8 cellular contexts compared by ENCODE assay signal in the genomic region with DNA sequence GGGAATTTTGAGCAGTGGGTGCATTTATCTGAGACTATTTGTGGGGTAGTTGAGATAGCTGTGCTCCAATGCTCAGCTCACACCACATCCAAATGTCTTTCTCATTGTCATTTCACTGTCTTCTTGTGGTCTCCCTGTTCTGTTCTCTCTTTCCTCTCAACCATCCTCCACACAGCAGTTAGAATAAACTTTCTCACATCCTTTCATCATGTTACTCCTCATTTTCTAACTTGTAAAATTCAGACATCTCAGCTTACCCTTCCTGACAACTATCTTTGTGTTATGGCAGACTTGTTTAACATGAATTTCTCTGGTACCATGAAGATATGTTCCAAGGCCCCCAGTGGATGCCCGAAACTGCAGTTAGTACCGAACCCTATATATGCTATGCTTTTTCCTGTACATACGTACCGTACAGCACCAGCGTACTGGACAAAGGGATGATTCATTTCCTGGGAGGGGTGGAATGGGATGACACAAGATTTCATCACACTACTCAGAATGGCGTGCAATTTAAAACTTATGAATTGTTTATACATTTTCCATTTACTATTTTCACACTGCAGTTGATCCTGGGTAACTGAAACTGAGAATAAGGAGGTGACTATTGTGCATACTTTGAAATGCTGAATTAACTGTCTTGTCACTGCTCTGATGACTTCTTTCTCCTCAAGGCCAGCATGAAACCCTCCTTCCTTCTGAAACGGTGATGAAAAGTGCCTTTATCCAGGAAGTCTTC.
A peak's percentile ranks its signal among the peaks of the same experiment; 100 is the strongest.
DNase-seq lines count a peak whose midpoint lies in the region; ATAC-seq, FAIRE-seq and TF ChIP-seq lines count a peak whose summit lies in the region.

No MANE protein-coding gene starts in this region.

- no peaks in the 10 kb centered on the region for H3K9me3 Mint-ChIP-seq in stimulated activated memory B cell treated with anti-CD40 and anti-IgM and Interleukin-4, amounts not matched to agents 10 μg/mL and 1 μg/mL and 100 μg/mL, for 72 hours

- H3K4me1 Mint-ChIP-seq in stimulated activated memory B cell treated with anti-CD40 and anti-IgM and Interleukin-4, amounts not matched to agents 10 μg/mL and 1 μg/mL and 100 μg/mL, for 72 hours, result peaks cover 27% of the 10 kb centered on the region

- WGBS in mammary epithelial cell (ENCODE audit: low coverage, missing lambda C conversion rate), result 8% methylated on average over 7 of the region's 7 CpGs
- 85% methylated on average over 7 of the region's 7 CpGs for WGBS in thyroid gland, 2 donors

- H3K4me3 ChIP-seq in HL-60 (replicated peaks; ENCODE audit: insufficient read depth, low read length), result no peak overlapping the region
- H3K4me3 ChIP-seq in SJSA1, result no peak overlapping the region
- no peak overlapping the region for H3K4me3 ChIP-seq in mammary epithelial cell (replicated peaks in 1 of 3; ENCODE audit: insufficient read depth in 1 of 3, low read depth in 2 of 3, low read length in 3 of 3)
- no peak overlapping the region for H3K4me3 ChIP-seq in thyroid gland (replicated peaks in 1 of 3)

- H3K27me3 ChIP-seq in HL-60 (ENCODE audit: insufficient read depth, poor library complexity, severe bottlenecking) (no peaks in the 10 kb centered on the region), SJSA1 (replicated peaks) (no peaks in the 10 kb centered on the region), mammary epithelial cell (ENCODE audit: insufficient read depth, low read length) (no peaks in the 10 kb centered on the region), thyroid gland (no peaks in the 10 kb centered on the region)

- TF ChIP-seq POLR2A in thyroid gland (IDR thresholded peaks at IDR 0.05), result no peak

- dilution Hi-C loops in mammary epithelial cell (cut with HindIII; ENCODE audit: low sequenced_read_pairs), result no loop called here

- no peak for FAIRE-seq in frontal cortex (lab: Jason Lieb, UNC)

- BruUV-seq in mammary epithelial cell (replicated peaks; lab: Mats Ljungman, UMichigan), result TSS peak; percentile 73

- H3K27ac ChIP-seq in HL-60 (replicated peaks) (peak overlapping the region; percentile 23; the same call in 1 of the 2 replicates), SJSA1 (peak overlapping the region; percentile 99), mammary epithelial cell (ENCODE audit: insufficient read depth, low read depth, low read length) (peak overlapping the region; percentile 100), thyroid gland (no peak overlapping the region)

- H3K4me3 Mint-ChIP-seq in stimulated activated memory B cell treated with anti-CD40 and anti-IgM and Interleukin-4, amounts not matched to agents 10 μg/mL and 1 μg/mL and 100 μg/mL, for 72 hours, result no peak overlapping the region

- H3K36me3 ChIP-seq in SJSA1, result no peaks in the 10 kb centered on the region
- no peaks in the 10 kb centered on the region for H3K36me3 ChIP-seq in mammary epithelial cell (ENCODE audit: insufficient read depth, low read length)
- H3K36me3 ChIP-seq in thyroid gland, result no peaks in the 10 kb centered on the region

- H3K9ac ChIP-seq in mammary epithelial cell (ENCODE audit: insufficient read depth, low read length), result peak overlapping the region; percentile 83

- peak overlapping the region; percentile 61 for H3K4me2 ChIP-seq in mammary epithelial cell (ENCODE audit: insufficient read depth, low read depth, low read length)

- H3K27ac Mint-ChIP-seq in stimulated activated memory B cell treated with anti-CD40 and anti-IgM and Interleukin-4, amounts not matched to agents 10 μg/mL and 1 μg/mL and 100 μg/mL, for 72 hours, result no peak overlapping the region

- H3K36me3 Mint-ChIP-seq in stimulated activated memory B cell treated with anti-CD40 and anti-IgM and Interleukin-4, amounts not matched to agents 10 μg/mL and 1 μg/mL and 100 μg/mL, for 72 hours, result peaks cover 12% of the 10 kb centered on the region

- DNase-seq in HL-60 (ENCODE audit: low read depth in 1 of 2, low spot score in 1 of 2) (peak; percentile 38 to 40), SJSA1 (ENCODE audit: low read depth in 1 of 2, low spot score in 2 of 2) (peak; percentile 71 to 91), mammary epithelial cell (peak; percentile 92), DMS79 treated with DMSO at 0.1 percent for 48 hours (lab: John Stamatoyannopoulos, UW) (no peak), frontal cortex (ENCODE audit: low spot score in 2 of 2) (no peak), thyroid gland (no peak)
- peak; percentile 11 for DNase-seq in stimulated activated CD4-positive, alpha-beta T cell treated with anti-CD3 and anti-CD28 coated beads, Interleukin-2, amount 100 ng/mL, for 4 hours (ENCODE audit: low read depth)

- H3K27me3 Mint-ChIP-seq in stimulated activated memory B cell treated with anti-CD40 and anti-IgM and Interleukin-4, amounts not matched to agents 10 μg/mL and 1 μg/mL and 100 μg/mL, for 72 hours, result no peaks in the 10 kb centered on the region

- intact Hi-C loops in mammary epithelial cell (cut with micrococcal nuclease) (loop anchor here (1.0 to 5.0 kb wide), 7 partner anchors 13 to 383 kb away; partner anchors contain the start of gene SLC38A1), thyroid gland (cut with DNase I) (no loop called here)

- no peaks in the 10 kb centered on the region for H4K20me1 ChIP-seq in mammary epithelial cell (ENCODE audit: insufficient read depth, low read length)

- H3K9me3 ChIP-seq in SJSA1 (replicated peaks) (peaks cover 3% of the 10 kb centered on the region; the same call in 1 of the 2 replicates), mammary epithelial cell (replicated peaks; ENCODE audit: insufficient read depth, low read length) (peaks cover 3% of the 10 kb centered on the region), thyroid gland (no peaks in the 10 kb centered on the region)

- no peak for ATAC-seq in stimulated activated memory B cell treated with anti-CD40 and anti-IgM and Interleukin-4, amounts not matched to agents 10 μg/mL and 1 μg/mL and 100 μg/mL, for 72 hours

- no peak for TF ChIP-seq CTCF in HL-60 (IDR thresholded peaks at IDR 0.05; ENCODE audit: insufficient read depth, low read length)
- no peak for TF ChIP-seq CTCF in mammary epithelial cell (conservative IDR thresholded peaks at IDR 0.05 in 1 of 2, IDR thresholded peaks at IDR 0.05 in 1 of 2; ENCODE audit: extremely low read depth in 1 of 2, insufficient read depth in 1 of 2, low read depth in 1 of 2, low read length in 2 of 2)
- TF ChIP-seq CTCF in thyroid gland (IDR thresholded peaks at IDR 0.05), result no peak

- no peaks in the 10 kb centered on the region for H3K79me2 ChIP-seq in mammary epithelial cell (ENCODE audit: insufficient read depth, low read length)

- H2AFZ ChIP-seq in mammary epithelial cell (ENCODE audit: low read depth, low read length), result peak overlapping the region; percentile 52

- CTCF ChIA-PET in mammary epithelial cell (lab: Charles Lee; ENCODE audit: low non-redundant PET), result no interaction called here

- H3K4me1 ChIP-seq in SJSA1 (replicated peaks), result peaks cover 57% of the 10 kb centered on the region
- H3K4me1 ChIP-seq in mammary epithelial cell (ENCODE audit: insufficient read depth, low read length), result peaks cover 80% of the 10 kb centered on the region
- no peaks in the 10 kb centered on the region for H3K4me1 ChIP-seq in thyroid gland

- in situ Hi-C loops in mammary epithelial cell (cut with MboI; ENCODE audit: low sequenced_read_pairs in 2 of 2), result loop anchor here (5.0 to 25.0 kb wide), 5 partner anchors 118 to 463 kb away; partner anchors contain the start of gene SLC38A1 (in 1 of the 2)

Comparison
In these comparisons a context has a peak if more than half of its experiments do, and no peak if none do; other contexts are left out.
1. DNase-seq: peak in HL-60 (2 of 2), SJSA1 (2 of 2), mammary epithelial cell (single experiment) and stimulated activated CD4-positive, alpha-beta T cell treated with anti-CD3 and anti-CD28 coated beads, Interleukin-2, amount 100 ng/mL, for 4 hours (single experiment); none in DMS79 treated with DMSO at 0.1 percent for 48 hours (single experiment), frontal cortex (0 of 2) and thyroid gland (0 of 2).
2. H3K27ac ChIP-seq: peak in HL-60 (single experiment), SJSA1 (single experiment) and mammary epithelial cell (single experiment); none in thyroid gland (0 of 3).